11 cellular contexts compared by ENCODE assay signal in genomic region chr4:48898733-48899431, GRCh38. TPM values are rescaled to one million over a fixed set of nuclear protein-coding genes. Genes with fewer than 3 reads are reported as not detected.
DNase-seq lines count a peak whose midpoint lies in the region; ATAC-seq and TF ChIP-seq lines count a peak whose summit lies in the region.
"Had no signal": no experiment of that assay in that cellular context is flagged by ENCODE, and none has a peak within 500 bp of the region (broad histone marks: within the 10 kb centered on the region; RNA-seq: fewer than 3 reads in every experiment).

No MANE protein-coding gene starts in this region.

- H3K36me3 Mint-ChIP-seq in Calu3 (ENCODE audit: insufficient read depth, unreplicated experiment) = peaks cover 64% of the 10 kb centered on the region
- peaks cover 2% of the 10 kb centered on the region for H3K36me3 Mint-ChIP-seq in chondrocyte (ENCODE audit: low read depth)

- peaks cover 22% of the 10 kb centered on the region for H3K4me1 Mint-ChIP-seq in Calu3 (ENCODE audit: low read depth, unreplicated experiment)
- peaks cover 22% of the 10 kb centered on the region for H3K4me1 Mint-ChIP-seq in chondrocyte (ENCODE audit: low read depth)

- H3K4me3 Mint-ChIP-seq in Calu3 (ENCODE audit: low read depth, unreplicated experiment) = peak overlapping the region; percentile 29
- no peak overlapping the region for H3K4me3 Mint-ChIP-seq in chondrocyte (ENCODE audit: unreplicated experiment)

- BruUV-seq in Calu3 (replicated peaks; lab: Mats Ljungman, UMichigan) = no TSS peak

- peak overlapping the region; percentile 82 for H3K27ac Mint-ChIP-seq in Calu3 (ENCODE audit: unreplicated experiment)
- peak overlapping the region; percentile 22 for H3K27ac Mint-ChIP-seq in chondrocyte (ENCODE audit: unreplicated experiment)

- peak; percentile 14 for DNase-seq in Calu3
- peak; percentile 67 for DNase-seq in NAMALWA (ENCODE audit: low spot score)
- no peak for DNase-seq in chondrocyte (ENCODE audit: low spot score)
- DNase-seq in NCI-H1092 treated with DMSO at 0.1 percent for 48 hours (lab: John Stamatoyannopoulos, UW) = no peak
- DNase-seq in NCI-H510A (lab: John Stamatoyannopoulos, UW) = no peak
- DNase-seq in NCI-H748 (lab: John Stamatoyannopoulos, UW; ENCODE audit: unreplicated experiment) = no peak
- DNase-seq in NCI-H2171 treated with DMSO at 0.1 percent for 48 hours (lab: John Stamatoyannopoulos, UW) = no peak
- DNase-seq: activated CD8-positive, alpha-beta memory T cell treated with anti-CD3 and anti-CD28 coated beads, Interleukin-2, amount 50 U/mL, for 48 hours; GDM1; NCI-H345 had no signal

- intact Hi-C loops in Calu3 (cut with micrococcal nuclease; ENCODE audit: unreplicated experiment) = no loop called here

- peak; percentile 79 for ATAC-seq in GM21390 (IDR thresholded peaks at IDR 0.05; ENCODE audit: unreplicated experiment)

- H3K27me3 Mint-ChIP-seq in Calu3 (ENCODE audit: unreplicated experiment) = no peaks in the 10 kb centered on the region
- no peaks in the 10 kb centered on the region for H3K27me3 Mint-ChIP-seq in chondrocyte (ENCODE audit: low read depth)

- H3K9me3 Mint-ChIP-seq in Calu3 (ENCODE audit: low read depth, unreplicated experiment) (no peaks in the 10 kb centered on the region), chondrocyte (ENCODE audit: low read depth) (no peaks in the 10 kb centered on the region)

- CTCF ChIA-PET in Calu3 (lab: Charles Lee) = no interaction called here

- no peak for TF ChIP-seq CTCF in Calu3 (IDR thresholded peaks at IDR 0.05; ENCODE audit: unreplicated experiment)
- no peak for TF ChIP-seq CTCF in chondrocyte (IDR thresholded peaks at IDR 0.05)

RNA-seq across cellular contexts. Expression of gene OCIAD2, which starts 7.7 kb away (rescaled TPM):
- total RNA-seq in Calu3 (2022) (141 and 182 TPM in 2 replicates), chondrocyte (7.9 to 18.1 TPM (median 14.5 TPM) in 3 replicates)

Comparison
In these comparisons a context has a peak if more than half of its experiments do, and no peak if none do; other contexts are left out.
1. DNase-seq: peak in Calu3 (single experiment) and NAMALWA (single experiment); none in chondrocyte (single experiment), NCI-H1092 treated with DMSO at 0.1 percent for 48 hours (single experiment), NCI-H510A (single experiment), NCI-H748 (single experiment) and NCI-H2171 treated with DMSO at 0.1 percent for 48 hours (single experiment).